11 cellular contexts compared by ENCODE assay signal in the genomic region with DNA sequence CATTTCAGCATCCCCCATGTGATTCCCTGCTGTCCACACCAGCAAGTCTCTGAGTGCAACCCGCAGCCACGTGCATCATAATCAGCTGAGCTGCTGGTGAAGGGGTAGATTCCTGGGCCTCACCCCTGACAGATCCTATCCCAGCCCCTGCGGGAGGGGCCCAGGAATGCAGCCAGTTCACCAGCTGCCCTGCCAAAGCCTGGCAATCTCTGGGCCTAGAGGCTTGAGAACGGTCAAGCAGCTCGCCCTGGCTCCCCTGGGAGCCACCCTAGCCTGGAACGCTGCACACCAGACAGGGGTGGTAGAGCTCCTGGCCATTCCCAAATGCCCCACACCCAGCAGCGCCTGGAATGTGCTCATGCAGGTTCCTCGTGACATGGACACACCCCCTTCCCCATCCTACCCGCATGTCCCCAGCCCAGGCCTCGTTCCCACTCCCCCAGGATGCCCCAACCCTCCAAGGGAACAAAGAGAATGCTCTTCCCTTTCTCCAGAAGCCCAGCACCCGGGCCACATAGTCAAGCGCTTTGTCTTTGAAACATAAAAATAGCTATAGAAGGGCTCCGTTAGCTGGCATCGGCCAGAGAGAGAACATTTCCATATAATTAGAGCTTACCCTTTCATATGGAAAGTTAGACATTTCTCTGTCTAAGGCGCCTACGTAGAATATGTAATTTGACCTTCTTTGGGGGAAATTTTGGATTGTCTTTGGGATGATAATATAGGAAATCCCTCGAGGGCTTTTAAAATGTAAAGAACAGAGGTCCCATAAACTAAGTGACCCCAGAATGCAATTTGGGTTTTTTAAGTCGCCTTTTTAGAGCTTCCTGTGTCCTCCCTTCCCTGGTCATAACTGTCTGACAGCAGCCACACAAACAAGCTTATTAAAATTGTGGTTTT. TPM values are rescaled to one million over a fixed set of nuclear protein-coding genes. Genes with fewer than 3 reads are reported as not detected.
DNase-seq lines count a peak whose midpoint lies in the region; ATAC-seq and TF ChIP-seq lines count a peak whose summit lies in the region.
"Had no signal": no experiment of that assay in that cellular context is flagged by ENCODE, and none has a peak within 500 bp of the region (broad histone marks: within the 10 kb centered on the region; RNA-seq: fewer than 3 reads in every experiment).

No MANE protein-coding gene starts in this region.

- no peak overlapping the region for H3K9ac ChIP-seq in H9 (ENCODE audit: extremely low read depth, insufficient read length, low read length)

- H3K27ac Mint-ChIP-seq in H9: peak overlapping the region; percentile 71 to 92 (median 84); a peak in 5 of 7 replicates

- no peaks in the 10 kb centered on the region for H3K9me3 ChIP-seq in H9 (ENCODE audit: control insufficient read depth, low read depth, low read length)
- H3K9me3 ChIP-seq: SJCRH30 had no signal

- no peaks in the 10 kb centered on the region; a peak in 1 of 5 replicates for H3K9me3 Mint-ChIP-seq in H9

- H3K4me2 ChIP-seq in H9 (ENCODE audit: insufficient read depth, insufficient read length, low read length): no peak overlapping the region

- 0 out of 2 replicates have a peak, but pooled peaks cover 1% of the 10 kb centered on the region for H3K4me1 ChIP-seq in H9 (ENCODE audit: insufficient read depth, low read length)

- H3K79me2 ChIP-seq in H9 (ENCODE audit: insufficient read depth, low read length): 0 out of 2 replicates have a peak, but pooled peaks cover 3% of the 10 kb centered on the region

- no peak overlapping the region for H3K27ac ChIP-seq in H9 (ENCODE audit: insufficient read length, low read depth, low read length)
- peak overlapping the region; percentile 20 to 100 (median 88) for H3K27ac ChIP-seq in dorsolateral prefrontal cortex
- H3K27ac ChIP-seq: SJCRH30 had no signal

- DNase-seq in H9 (peak; percentile 72), dorsolateral prefrontal cortex (peak in 6 of 10 donors; percentile 36 to 74 (median 62)), inferior parietal cortex (ENCODE audit: extremely low spot score) (peak; percentile 49), retinal pigment epithelial cell (ENCODE audit: low read depth) (peak; percentile 97), MV-4-11 (lab: John Stamatoyannopoulos, UW) (no peak)
- DNase-seq in activated CD8-positive, alpha-beta memory T cell treated with anti-CD3 and anti-CD28 coated beads, Interleukin-2, amount 50 U/mL, for 48 hours: no peak
- DNase-seq: HCEC 1CT, NCI-H187 treated with DMSO at 0.1 percent for 48 hours had no signal

- H3K14ac ChIP-seq in H9 (ENCODE audit: insufficient read depth, low read length): no peak overlapping the region

- no peak overlapping the region for H2BK5ac ChIP-seq in H9 (ENCODE audit: insufficient read length, low read length)

- H2BK12ac ChIP-seq in H9 (ENCODE audit: insufficient read length, low read depth, low read length): no peak overlapping the region

- H2AFZ ChIP-seq in H9 (ENCODE audit: low read length): no peak overlapping the region

- peaks cover 22 to 48% of the 10 kb centered on the region in 2 experiments for H3K4me1 Mint-ChIP-seq in H9

- H3K23me2 ChIP-seq in H9 (ENCODE audit: insufficient read length, low read depth, low read length, poor library complexity, severe bottlenecking): no peaks in the 10 kb centered on the region

- H2BK15ac ChIP-seq in H9 (ENCODE audit: low read depth, low read length): no peak overlapping the region

- peak overlapping the region in 1 of 2 experiments; percentile 58; a peak in 1 of 5 replicates for H3K4me3 Mint-ChIP-seq in H9

- no peak overlapping the region for H2BK120ac ChIP-seq in H9 (ENCODE audit: low read depth, low read length, poor library complexity, severe bottlenecking)

- no peaks in the 10 kb centered on the region for H4K20me1 ChIP-seq in H9 (ENCODE audit: control insufficient read depth, insufficient read depth, insufficient read length)

- no peaks in the 10 kb centered on the region for H3K27me3 ChIP-seq in H9 (ENCODE audit: insufficient read depth, low read length)
- H3K27me3 ChIP-seq in dorsolateral prefrontal cortex: no peaks in the 10 kb centered on the region
- H3K27me3 ChIP-seq: SJCRH30 had no signal

- intact Hi-C loops in dorsolateral prefrontal cortex (cut with DNase I): loop anchor here in 1 of 2 donors (2.0 to 5.0 kb wide), 2 partner anchors 19 to 33 kb away; no protein-coding TSS in a partner anchor

- H3K4ac ChIP-seq in H9 (ENCODE audit: low read depth, low read length): no peak overlapping the region

- no peak for TF ChIP-seq POLR2A in GM18505 (IDR thresholded peaks at IDR 0.05; ENCODE audit: borderline replicate concordance, extremely low read depth, insufficient read depth, insufficient read length)

- no peak for TF ChIP-seq CTCF in H9 (conservative IDR thresholded peaks at IDR 0.05)
- TF ChIP-seq CTCF in dorsolateral prefrontal cortex (IDR thresholded peaks at IDR 0.05 in 54 of 56, conservative IDR thresholded peaks at IDR 0.05 in 2 of 56; ENCODE audit: low read depth in 1 of 56, partially characterized antibody in 56 of 56): peak in 1 of 56 donors; percentile 16
- TF ChIP-seq CTCF in retinal pigment epithelial cell (conservative IDR thresholded peaks at IDR 0.05; ENCODE audit: low read depth, low read length): no peak

- no peak overlapping the region for H2BK20ac ChIP-seq in H9 (ENCODE audit: low read depth, low read length, poor library complexity, severe bottlenecking)

- peak overlapping the region in 2 of 59 donors; percentile 5 to 14 for H3K4me3 ChIP-seq in dorsolateral prefrontal cortex
- no peak overlapping the region for H3K4me3 ChIP-seq in retinal pigment epithelial cell (ENCODE audit: low read length)
- H3K4me3 ChIP-seq: SJCRH30 had no signal

- no peak overlapping the region for H2AK5ac ChIP-seq in H9 (ENCODE audit: insufficient read length, low read length)

- no peak overlapping the region for H3K18ac ChIP-seq in H9 (ENCODE audit: insufficient read length, low read depth, low read length)

- WGBS in H9 (ENCODE audit: extremely low coverage, insufficient read length, low lambda C conversion rate): no CpG with 5 or more reads among the region's 18 CpGs

- H3K56ac ChIP-seq in H9 (ENCODE audit: insufficient read length, low read depth, low read length): no peak overlapping the region

- H3K23ac ChIP-seq in H9 (ENCODE audit: insufficient read length, low read depth, low read length): no peak overlapping the region

- H4K91ac ChIP-seq in H9 (ENCODE audit: insufficient read length, low read depth, low read length): no peak overlapping the region

- H3K36me3 Mint-ChIP-seq in H9 (ENCODE audit: insufficient read depth in 1 of 3, low read depth in 3 of 3): peaks cover 0 to 8% (median 5%) of the 10 kb centered on the region in 3 experiments; a peak in 5 of 7 replicates

- ATAC-seq in HG03565 (IDR thresholded peaks at IDR 0.05; ENCODE audit: unreplicated experiment): no peak
- ATAC-seq in GM18505 (IDR thresholded peaks at IDR 0.05; ENCODE audit: unreplicated experiment): no peak

- H4K8ac ChIP-seq in H9 (replicated peaks; ENCODE audit: insufficient read length, low read depth, low read length): no peak overlapping the region

- H3K79me1 ChIP-seq in H9 (ENCODE audit: insufficient read depth, low read depth, low read length, poor library complexity, severe bottlenecking): no peaks in the 10 kb centered on the region

- no peak overlapping the region for H4K5ac ChIP-seq in H9 (ENCODE audit: insufficient read length, low read depth, low read length)

- H3T11ph ChIP-seq in H9 (ENCODE audit: low read length): no peak overlapping the region

- H3K27me3 Mint-ChIP-seq in H9 (ENCODE audit: low read depth): no peaks in the 10 kb centered on the region

RNA-seq across cellular contexts. Expression of a gene that starts 3.4 kb away (rescaled TPM):
- total RNA-seq in H9 (2021): 0.42 and 0.66 TPM in 2 replicates
- 10 to 100 TPM in 17 of 120 experiments, 1 to 10 TPM in 103; 2.1 to 18.2 (median 6.7) TPM for total RNA-seq in dorsolateral prefrontal cortex

RNA-seq across cellular contexts. Expression of a gene that starts 25.6 kb away (rescaled TPM):
- total RNA-seq in H9 (2021) (29.0 and 30.3 TPM in 2 replicates), dorsolateral prefrontal cortex (100 to 1,000 TPM in 119 of 120 experiments, 10 to 100 TPM in 1; 97.8 to 275 (median 166) TPM)

RNA-seq across cellular contexts. Expression of a gene that starts 59.0 kb away (rescaled TPM):
- 101 and 106 TPM in 2 replicates for total RNA-seq in H9 (2021)
- total RNA-seq in dorsolateral prefrontal cortex: 10 to 100 TPM; 39.1 to 90.9 (median 60.5) TPM

Comparison
In these comparisons a context has a peak if more than half of its experiments do, and no peak if none do; other contexts are left out.
1. DNase-seq: peak in H9 (single experiment), dorsolateral prefrontal cortex (6 of 10), inferior parietal cortex (single experiment) and retinal pigment epithelial cell (single experiment); none in MV-4-11 (single experiment) and activated CD8-positive, alpha-beta memory T cell treated with anti-CD3 and anti-CD28 coated beads, Interleukin-2, amount 50 U/mL, for 48 hours (single experiment).